Comparison of ENCODE assay signal across 21 cellular contexts in genomic region chr16:23006380-23006779, GRCh38.
"Had no signal": no experiment of that assay in that cellular context is flagged by ENCODE, and none has a peak within 500 bp of the region (broad histone marks: within the 10 kb centered on the region; RNA-seq: fewer than 3 reads in every experiment).

No MANE protein-coding gene starts in this region.

- H3K4me3 Mint-ChIP-seq: activated CD4-positive, alpha-beta memory T cell treated with anti-CD3 and anti-CD28 coated beads, Interleukin-2, amount 10 ng/mL, durations not matched to agents 7 days and 5 days; activated CD4-positive, alpha-beta T cell treated with anti-CD3 and anti-CD28 coated beads, Interleukin-2, amount 10 ng/mL, durations not matched to agents 7 days and 5 days; activated naive CD4-positive, alpha-beta T cell treated with anti-CD3 and anti-CD28 coated beads, Interleukin-2, amount 10 ng/mL, durations not matched to agents 7 days and 5 days; activated naive CD8-positive, alpha-beta T cell treated with anti-CD3 and anti-CD28 coated beads for 36 hours; activated T-cell treated with anti-CD3 and anti-CD28 coated beads, Interleukin-2, amount 50 U/mL, for 72 hours; T-helper 1 cell treated with Interleukin-12 subunit alpha and Interleukin-12 subunit beta and Interleukin-4 antibody, amounts not matched to agents 30 μg/mL and 1 μg/mL, for 36 hours had no signal

- H3K27me3 Mint-ChIP-seq: activated naive CD4-positive, alpha-beta T cell treated with anti-CD3 and anti-CD28 coated beads, Interleukin-2, amount 10 ng/mL, durations not matched to agents 7 days and 5 days had no signal

- H3K9me3 ChIP-seq: SJSA1 had no signal

- H3K4me1 Mint-ChIP-seq: activated CD4-positive, alpha-beta memory T cell treated with anti-CD3 and anti-CD28 coated beads, Interleukin-2, amount 10 ng/mL, durations not matched to agents 7 days and 5 days; activated CD4-positive, alpha-beta T cell treated with anti-CD3 and anti-CD28 coated beads, Interleukin-2, amount 10 ng/mL, durations not matched to agents 7 days and 5 days; activated naive CD4-positive, alpha-beta T cell treated with anti-CD3 and anti-CD28 coated beads, Interleukin-2, amount 10 ng/mL, durations not matched to agents 7 days and 5 days; activated naive CD8-positive, alpha-beta T cell treated with anti-CD3 and anti-CD28 coated beads for 36 hours had no signal

- H3K4me3 ChIP-seq: cardiac muscle cell, K562, SJSA1 had no signal

- H3K36me3 ChIP-seq: brain microvascular endothelial cell, cardiac muscle cell, SJSA1 had no signal

- H3K27ac Mint-ChIP-seq: activated CD4-positive, alpha-beta memory T cell treated with anti-CD3 and anti-CD28 coated beads, Interleukin-2, amount 10 ng/mL, durations not matched to agents 7 days and 5 days; activated CD4-positive, alpha-beta T cell treated with anti-CD3 and anti-CD28 coated beads, Interleukin-2, amount 10 ng/mL, durations not matched to agents 7 days and 5 days; activated naive CD4-positive, alpha-beta T cell treated with anti-CD3 and anti-CD28 coated beads, Interleukin-2, amount 10 ng/mL, durations not matched to agents 7 days and 5 days; activated naive CD8-positive, alpha-beta T cell treated with anti-CD3 and anti-CD28 coated beads for 36 hours; activated T-cell treated with anti-CD3 and anti-CD28 coated beads, Interleukin-2, amount 50 U/mL, for 72 hours; activated T-helper 2 cell treated with anti-CD3 and anti-CD28 coated beads, Interferon-gamma antibody, Interleukin-2, Interleukin-4, amounts not matched to agents 10 μg/mL and 5 μg/mL and 100 μg/mL, durations not matched to agents 14 hours and 24 hours and 36 hours; T-helper 1 cell treated with Interleukin-12 subunit alpha and Interleukin-12 subunit beta and Interleukin-4 antibody, amounts not matched to agents 30 μg/mL and 1 μg/mL, for 36 hours had no signal

- H3K36me3 Mint-ChIP-seq: activated naive CD4-positive, alpha-beta T cell treated with anti-CD3 and anti-CD28 coated beads, Interleukin-2, amount 10 ng/mL, durations not matched to agents 7 days and 5 days; activated naive CD8-positive, alpha-beta T cell treated with anti-CD3 and anti-CD28 coated beads for 36 hours had no signal

- H3K9me3 Mint-ChIP-seq: activated CD4-positive, alpha-beta memory T cell treated with anti-CD3 and anti-CD28 coated beads, Interleukin-2, amount 10 ng/mL, durations not matched to agents 7 days and 5 days; activated naive CD4-positive, alpha-beta T cell treated with anti-CD3 and anti-CD28 coated beads, Interleukin-2, amount 10 ng/mL, durations not matched to agents 7 days and 5 days; activated T-helper 2 cell treated with anti-CD3 and anti-CD28 coated beads, Interferon-gamma antibody, Interleukin-2, Interleukin-4, amounts not matched to agents 10 μg/mL and 5 μg/mL and 100 μg/mL, durations not matched to agents 14 hours and 24 hours and 36 hours; T-helper 1 cell treated with Interleukin-12 subunit alpha and Interleukin-12 subunit beta and Interleukin-4 antibody, amounts not matched to agents 30 μg/mL and 1 μg/mL, for 36 hours had no signal

- DNase-seq: activated CD4-positive, alpha-beta memory T cell treated with anti-CD3 and anti-CD28 coated beads, Interleukin-2, amount 10 ng/mL, durations not matched to agents 7 days and 5 days; activated CD4-positive, alpha-beta T cell treated with anti-CD3 and anti-CD28 coated beads, Interleukin-2, amount 10 ng/mL, durations not matched to agents 7 days and 5 days; activated CD4-positive, CD25-positive, alpha-beta regulatory T cell; activated gamma-delta T cell treated with Interleukin-2 at 50 U/mL for 16 hours; activated naive CD4-positive, alpha-beta T cell treated with anti-CD3 and anti-CD28 coated beads, Interleukin-2, amount 10 ng/mL, durations not matched to agents 7 days and 5 days; activated naive CD8-positive, alpha-beta T cell treated with anti-CD3 and anti-CD28 coated beads for 36 hours; activated T-cell treated with anti-CD3 and anti-CD28 coated beads, Interleukin-2, amount 50 U/mL, for 72 hours; brain microvascular endothelial cell; Karpas-422; NCI-H1105 treated with DMSO at 0.1 percent for 48 hours; NCI-H1436 treated with DMSO at 0.1 percent for 48 hours; NCI-H187; NCI-H2081; NCI-H510A treated with DMSO at 0.1 percent for 48 hours; NCI-H69; NK-92 treated with Interleukin-12 subunit alpha and Interleukin-12 subunit beta, amount 100 ng/mL, for 24 hours had no signal

- H3K27me3 ChIP-seq: brain microvascular endothelial cell, cardiac muscle cell, SJSA1 had no signal
